1 cellular context compared by ENCODE assay signal in genomic region chr6:4775591-4776492, GRCh38.
TF ChIP-seq lines count a peak whose summit lies in the region.

CDYL (plus strand) TSS chr6:4776404; CDS start chr6:4776784, 380 bp downstream.

TF ChIP-seq in GM12878, 131 proteins besides CTCF, POLR2A, EP300 and RAD21 (continued from another document):
- no peak for TF ChIP-seq ZNF274 (IDR thresholded peaks at IDR 0.05; ENCODE audit: insufficient read depth, insufficient read length)
- no peak for TF ChIP-seq ZBTB33 (IDR thresholded peaks at IDR 0.05)
- no peak for TF ChIP-seq NR2C1 (IDR thresholded peaks at IDR 0.05)
- no peak for TF ChIP-seq HDAC2 (IDR thresholded peaks at IDR 0.05)
- no peak for TF ChIP-seq STAT3 (IDR thresholded peaks at IDR 0.05; ENCODE audit: low read depth, low read length)
- no peak for TF ChIP-seq ATF3 (IDR thresholded peaks at IDR 0.05; ENCODE audit: borderline replicate concordance, extremely low read depth, low read depth, low read length)
- no peak for TF ChIP-seq MEF2A (IDR thresholded peaks at IDR 0.05; ENCODE audit: insufficient read depth, low read depth, low read length)
- peak; percentile 45 for TF ChIP-seq ZNF687 (IDR thresholded peaks at IDR 0.05)
- TF ChIP-seq IRF4 (IDR thresholded peaks at IDR 0.05; ENCODE audit: low read depth, low read length): no peak
- TF ChIP-seq ZNF217 (IDR thresholded peaks at IDR 0.05): peak; percentile 72
- TF ChIP-seq SMARCA5 (IDR thresholded peaks at IDR 0.05): peak; percentile 54; the same call in 1 of the 2 replicates
- peak; percentile 88 for TF ChIP-seq SP1 (IDR thresholded peaks at IDR 0.05; ENCODE audit: low read depth, low read length)
